ENCODE assay signal across 3 cellular contexts in genomic region chr10:90192825-90193224, GRCh38.
"Had no signal": no experiment of that assay in that cellular context is flagged by ENCODE, and none has a peak within 500 bp of the region (broad histone marks: within the 10 kb centered on the region; RNA-seq: fewer than 3 reads in every experiment).

No MANE protein-coding gene starts in this region.

- H3K27ac Mint-ChIP-seq: GM23338, H9 had no signal

- H3K4me3 Mint-ChIP-seq: GM23338, H9 had no signal

- H3K4me3 ChIP-seq: GM23338, K562 had no signal

- H3K4me2 ChIP-seq: GM23338 had no signal

- ATAC-seq: GM23338, K562 had no signal

- H2AFZ ChIP-seq: GM23338 had no signal

- H3K9me3 Mint-ChIP-seq: GM23338, H9 had no signal

- H3K4me1 Mint-ChIP-seq: GM23338 had no signal

- DNase-seq: H9 had no signal
